18 cellular contexts compared by ENCODE assay signal in the genomic region with DNA sequence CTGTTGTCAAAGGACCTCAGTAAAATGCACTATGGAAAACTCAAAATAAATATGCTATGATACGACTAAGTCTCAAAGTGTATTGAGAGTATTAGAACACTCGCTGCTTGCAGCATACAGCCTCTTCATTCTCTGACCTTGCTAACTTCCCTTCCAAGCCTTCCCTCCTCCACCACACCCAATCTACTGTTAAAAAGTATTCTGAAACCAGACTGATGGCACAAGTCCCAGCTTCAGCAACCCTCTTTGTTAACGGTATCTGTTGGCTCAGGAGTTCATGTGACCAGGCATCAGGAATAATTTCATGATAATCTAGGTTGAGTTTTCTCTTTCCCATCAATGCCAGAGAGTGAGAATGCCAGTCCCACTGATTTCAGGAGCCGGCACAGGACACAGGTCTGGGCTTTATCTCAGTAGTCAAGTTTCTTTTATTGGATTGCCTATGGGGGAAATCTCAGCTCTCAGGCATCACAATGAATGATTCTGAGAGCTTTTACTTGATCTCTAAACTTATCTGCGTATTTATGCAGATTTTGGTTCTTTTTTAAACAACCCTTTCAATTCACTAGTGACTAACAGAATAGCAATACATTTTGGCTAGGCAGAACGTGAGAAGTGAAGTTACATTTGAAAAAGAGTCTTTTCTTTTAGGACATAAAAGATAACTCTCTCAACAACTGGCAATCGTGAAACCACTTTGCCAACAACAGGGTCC.
A peak's percentile ranks its signal among the peaks of the same experiment; 100 is the strongest.
DNase-seq lines count a peak whose midpoint lies in the region; ATAC-seq and TF ChIP-seq lines count a peak whose summit lies in the region.
"Had no signal": no experiment of that assay in that cellular context is flagged by ENCODE, and none has a peak within 500 bp of the region (broad histone marks: within the 10 kb centered on the region; RNA-seq: fewer than 3 reads in every experiment).

No MANE protein-coding gene starts in this region.

- TF ChIP-seq CTCF in WTC11 (IDR thresholded peaks at IDR 0.05) (no peak), heart left ventricle (IDR thresholded peaks at IDR 0.05) (no peak), progenitor cell of endocrine pancreas (IDR thresholded peaks at IDR 0.05; ENCODE audit: unreplicated experiment) (no peak), endothelial cell (IDR thresholded peaks at IDR 0.05; ENCODE audit: unreplicated experiment) (no peak)

- ATAC-seq in WTC11: no peak
- ATAC-seq in heart left ventricle: peak; percentile 80 to 97 (median 92)
- ATAC-seq: activated CD8-positive, alpha-beta T cell treated with anti-CD3 and anti-CD28 coated beads for 36 hours; natural killer cell treated with Interleukin-12 subunit alpha and Interleukin-12 subunit beta and Interleukin-15 and Interleukin-18, amount 100 ng/mL, for 72 hours had no signal

- H3K36me3 Mint-ChIP-seq in WTC11 (no peaks in the 10 kb centered on the region), progenitor cell of endocrine pancreas (ENCODE audit: insufficient read depth) (no peaks in the 10 kb centered on the region), endothelial cell (ENCODE audit: low read depth, unreplicated experiment) (no peaks in the 10 kb centered on the region), immature natural killer cell (no peaks in the 10 kb centered on the region)
- H3K36me3 Mint-ChIP-seq: natural killer cell treated with Interleukin-12 subunit alpha and Interleukin-12 subunit beta and Interleukin-15 and Interleukin-18, amount 100 ng/mL, for 72 hours; type B pancreatic cell had no signal

- peaks cover 0 to 13% (median 0%) of the 10 kb centered on the region in 12 donors for H3K4me1 ChIP-seq in heart left ventricle
- H3K4me1 ChIP-seq: Peyer's patch had no signal

- H3K4me1 Mint-ChIP-seq in WTC11: peaks cover 27% of the 10 kb centered on the region
- H3K4me1 Mint-ChIP-seq in progenitor cell of endocrine pancreas (ENCODE audit: low read depth): peaks cover 17% of the 10 kb centered on the region
- H3K4me1 Mint-ChIP-seq in endothelial cell (ENCODE audit: unreplicated experiment): peaks cover 4% of the 10 kb centered on the region
- no peaks in the 10 kb centered on the region for H3K4me1 Mint-ChIP-seq in immature natural killer cell
- H3K4me1 Mint-ChIP-seq: central memory CD8-positive, alpha-beta T cell had no signal

- no peak overlapping the region for H3K4me3 ChIP-seq in heart left ventricle
- H3K4me3 ChIP-seq: Peyer's patch had no signal

- H3K27ac ChIP-seq in heart left ventricle: peak overlapping the region in 3 of 12 donors; percentile 30 to 38 (median 32)
- H3K27ac ChIP-seq: 22Rv1, Peyer's patch had no signal

- no peaks in the 10 kb centered on the region for H3K36me3 ChIP-seq in heart left ventricle
- H3K36me3 ChIP-seq: Peyer's patch had no signal

- TF ChIP-seq POLR2A in heart left ventricle (IDR thresholded peaks at IDR 0.05): no peak

- WGBS in heart left ventricle, 4 donors: 18 to 22% (median 20%) methylated on average over 7 of the region's 7 CpGs

- intact Hi-C loops in heart left ventricle (cut with DNase I): no loop called here

- H3K27me3 Mint-ChIP-seq in WTC11 (ENCODE audit: low read depth) (no peaks in the 10 kb centered on the region), progenitor cell of endocrine pancreas (no peaks in the 10 kb centered on the region), endothelial cell (ENCODE audit: unreplicated experiment) (no peaks in the 10 kb centered on the region), immature natural killer cell (ENCODE audit: low read depth in 3 of 3) (peaks cover 2 to 3% (median 3%) of the 10 kb centered on the region in 3 donors)
- H3K27me3 Mint-ChIP-seq: central memory CD8-positive, alpha-beta T cell had no signal

- CTCF ChIA-PET in WTC11 (lab: Charles Lee): no interaction called here

- H3K9me3 ChIP-seq in heart left ventricle: no peaks in the 10 kb centered on the region
- H3K9me3 ChIP-seq: Peyer's patch had no signal

- no peaks in the 10 kb centered on the region for H3K27me3 ChIP-seq in heart left ventricle
- H3K27me3 ChIP-seq: Peyer's patch had no signal

- POLR2A ChIA-PET in WTC11 (lab: Charles Lee): no interaction called here

- DNase-seq in NCI-H1092 treated with DMSO at 0.1 percent for 48 hours (lab: John Stamatoyannopoulos, UW) (peak; percentile 25), NCI-H1092 (lab: John Stamatoyannopoulos, UW) (no peak), WTC11 (ENCODE audit: low spot score) (no peak), heart left ventricle (peak in 3 of 5 donors; percentile 43 to 57 (median 48)), progenitor cell of endocrine pancreas (ENCODE audit: low spot score, unreplicated experiment) (no peak), DMS79 (lab: John Stamatoyannopoulos, UW) (no peak), endothelial cell (ENCODE audit: low spot score) (no peak), immature natural killer cell (no peak)
- DNase-seq: activated CD8-positive, alpha-beta T cell treated with anti-CD3 and anti-CD28 coated beads for 36 hours; C1 segment of cervical spinal cord; NCI-H1048; NCI-H748 treated with DMSO at 0.1 percent for 48 hours; Peyer's patch; stimulated activated naive CD4-positive, alpha-beta T cell had no signal

- H3K9me3 Mint-ChIP-seq in WTC11 (no peaks in the 10 kb centered on the region), progenitor cell of endocrine pancreas (ENCODE audit: low read depth) (no peaks in the 10 kb centered on the region), endothelial cell (ENCODE audit: unreplicated experiment) (no peaks in the 10 kb centered on the region), immature natural killer cell (no peaks in the 10 kb centered on the region)
- H3K9me3 Mint-ChIP-seq: activated CD8-positive, alpha-beta T cell treated with anti-CD3 and anti-CD28 coated beads for 36 hours; central memory CD8-positive, alpha-beta T cell; natural killer cell treated with Interleukin-12 subunit alpha and Interleukin-12 subunit beta and Interleukin-15 and Interleukin-18, amount 100 ng/mL, for 72 hours; type B pancreatic cell had no signal

- H3K4me3 Mint-ChIP-seq in WTC11 (no peak overlapping the region), progenitor cell of endocrine pancreas (ENCODE audit: low read depth) (no peak overlapping the region), endothelial cell (ENCODE audit: unreplicated experiment) (no peak overlapping the region), immature natural killer cell (no peak overlapping the region)
- H3K4me3 Mint-ChIP-seq: activated CD8-positive, alpha-beta T cell treated with anti-CD3 and anti-CD28 coated beads for 36 hours; central memory CD8-positive, alpha-beta T cell; natural killer cell treated with Interleukin-12 subunit alpha and Interleukin-12 subunit beta and Interleukin-15 and Interleukin-18, amount 100 ng/mL, for 72 hours; type B pancreatic cell had no signal

- peak overlapping the region; percentile 14 for H3K27ac Mint-ChIP-seq in WTC11
- peak overlapping the region; percentile 5 for H3K27ac Mint-ChIP-seq in progenitor cell of endocrine pancreas
- H3K27ac Mint-ChIP-seq in endothelial cell (ENCODE audit: unreplicated experiment): no peak overlapping the region
- H3K27ac Mint-ChIP-seq in immature natural killer cell: no peak overlapping the region
- H3K27ac Mint-ChIP-seq: activated CD8-positive, alpha-beta T cell treated with anti-CD3 and anti-CD28 coated beads for 36 hours; natural killer cell treated with Interleukin-12 subunit alpha and Interleukin-12 subunit beta and Interleukin-15 and Interleukin-18, amount 100 ng/mL, for 72 hours; type B pancreatic cell had no signal

TF ChIP-seq in WTC11, 78 proteins besides CTCF, POLR2A, EP300 and RAD21:
- TF ChIP-seq CBFB (CRISPR knock-in tag; IDR thresholded peaks at IDR 0.05; ENCODE audit: low read depth): no peak
- no peak for TF ChIP-seq SMAD4 (CRISPR knock-in tag; IDR thresholded peaks at IDR 0.05)
- TF ChIP-seq, protein P1, sequence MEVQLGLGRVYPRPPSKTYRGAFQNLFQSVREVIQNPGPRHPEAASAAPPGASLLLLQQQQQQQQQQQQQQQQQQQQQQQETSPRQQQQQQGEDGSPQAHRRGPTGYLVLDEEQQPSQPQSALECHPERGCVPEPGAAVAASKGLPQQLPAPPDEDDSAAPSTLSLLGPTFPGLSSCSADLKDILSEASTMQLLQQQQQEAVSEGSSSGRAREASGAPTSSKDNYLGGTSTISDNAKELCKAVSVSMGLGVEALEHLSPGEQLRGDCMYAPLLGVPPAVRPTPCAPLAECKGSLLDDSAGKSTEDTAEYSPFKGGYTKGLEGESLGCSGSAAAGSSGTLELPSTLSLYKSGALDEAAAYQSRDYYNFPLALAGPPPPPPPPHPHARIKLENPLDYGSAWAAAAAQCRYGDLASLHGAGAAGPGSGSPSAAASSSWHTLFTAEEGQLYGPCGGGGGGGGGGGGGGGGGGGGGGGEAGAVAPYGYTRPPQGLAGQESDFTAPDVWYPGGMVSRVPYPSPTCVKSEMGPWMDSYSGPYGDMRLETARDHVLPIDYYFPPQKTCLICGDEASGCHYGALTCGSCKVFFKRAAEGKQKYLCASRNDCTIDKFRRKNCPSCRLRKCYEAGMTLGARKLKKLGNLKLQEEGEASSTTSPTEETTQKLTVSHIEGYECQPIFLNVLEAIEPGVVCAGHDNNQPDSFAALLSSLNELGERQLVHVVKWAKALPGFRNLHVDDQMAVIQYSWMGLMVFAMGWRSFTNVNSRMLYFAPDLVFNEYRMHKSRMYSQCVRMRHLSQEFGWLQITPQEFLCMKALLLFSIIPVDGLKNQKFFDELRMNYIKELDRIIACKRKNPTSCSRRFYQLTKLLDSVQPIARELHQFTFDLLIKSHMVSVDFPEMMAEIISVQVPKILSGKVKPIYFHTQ (CRISPR knock-in tag; IDR thresholded peaks at IDR 0.05): no peak
- no peak for TF ChIP-seq FOXP1 (CRISPR knock-in tag; IDR thresholded peaks at IDR 0.05; ENCODE audit: borderline replicate concordance)
- no peak for TF ChIP-seq SP1 (CRISPR knock-in tag; conservative IDR thresholded peaks at IDR 0.05)
- TF ChIP-seq NFYB (CRISPR knock-in tag; conservative IDR thresholded peaks at IDR 0.05; ENCODE audit: low read depth): no peak
- TF ChIP-seq JAZF1 (CRISPR knock-in tag; IDR thresholded peaks at IDR 0.05): no peak
- TF ChIP-seq, protein P2, sequence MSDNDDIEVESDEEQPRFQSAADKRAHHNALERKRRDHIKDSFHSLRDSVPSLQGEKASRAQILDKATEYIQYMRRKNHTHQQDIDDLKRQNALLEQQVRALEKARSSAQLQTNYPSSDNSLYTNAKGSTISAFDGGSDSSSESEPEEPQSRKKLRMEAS (CRISPR knock-in tag; IDR thresholded peaks at IDR 0.05): no peak

Comparison
In these comparisons a context has a peak if more than half of its experiments do, and no peak if none do; other contexts are left out.
1. DNase-seq: peak in NCI-H1092 treated with DMSO at 0.1 percent for 48 hours (single experiment) and heart left ventricle (3 of 5); none in NCI-H1092 (single experiment), WTC11 (single experiment), progenitor cell of endocrine pancreas (single experiment), DMS79 (single experiment), endothelial cell (single experiment) and immature natural killer cell (0 of 3).
2. H3K27ac Mint-ChIP-seq: peak in WTC11 (single experiment) and progenitor cell of endocrine pancreas (single experiment); none in endothelial cell (single experiment) and immature natural killer cell (0 of 6).